In the genomic region with DNA sequence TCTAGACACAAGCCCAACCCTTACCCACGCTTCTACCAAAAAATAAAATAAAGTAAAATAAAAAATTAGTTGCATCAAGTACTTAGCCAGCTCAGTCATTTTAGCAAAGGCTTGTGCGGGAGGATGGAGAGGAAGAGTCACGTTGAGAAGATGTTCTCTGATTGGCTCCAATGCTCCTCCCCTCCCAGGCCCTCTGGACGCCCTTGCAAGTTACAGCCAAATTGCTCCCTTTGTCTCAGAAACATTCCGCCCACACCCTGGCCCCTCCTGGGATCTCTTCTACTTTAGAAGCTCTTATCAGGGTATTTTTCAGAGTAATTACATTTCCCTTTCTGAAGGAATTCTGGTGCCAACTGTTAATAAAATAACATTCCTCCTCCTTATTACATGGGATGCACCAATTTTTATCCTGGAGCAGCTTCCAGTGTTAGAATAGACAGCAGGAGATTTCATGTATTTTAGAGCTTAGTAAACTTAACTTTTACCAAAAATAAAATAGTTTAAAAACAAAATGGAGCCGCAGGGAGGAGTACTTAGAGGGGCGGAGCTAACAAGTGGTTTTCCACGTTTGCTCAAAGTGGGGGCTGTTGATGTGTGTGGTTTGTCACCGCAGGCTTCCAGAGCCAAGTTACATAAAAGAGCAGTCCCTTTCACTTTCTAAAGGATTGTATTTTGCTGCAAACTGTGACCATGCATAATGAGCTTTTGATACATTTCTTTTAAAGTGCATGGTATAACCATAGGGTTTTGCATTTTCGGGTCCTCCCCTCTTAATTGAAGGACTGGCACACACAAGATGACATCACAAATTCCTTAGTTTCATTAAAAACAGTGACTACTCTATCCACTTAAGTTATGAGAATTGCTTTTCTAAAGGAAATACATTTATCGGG, we compare ENCODE assay signal across 7 cellular contexts.
DNase-seq lines count a peak whose midpoint lies in the region; ATAC-seq lines count a peak whose summit lies in the region.

No MANE protein-coding gene starts in this region.

- in situ Hi-C loops in HAP-1 (cut with MboI; ENCODE audit: low sequenced_read_pairs): no loop called here

- no peaks in the 10 kb centered on the region for H3K27me3 ChIP-seq in HAP-1 (ENCODE audit: low read depth)

- H3K4me1 ChIP-seq in HAP-1: peaks cover 5% of the 10 kb centered on the region

- H3K36me3 ChIP-seq in HAP-1 (replicated peaks): no peaks in the 10 kb centered on the region

- DNase-seq in HAP-1 (ENCODE audit: low spot score in 2 of 2) (peak; percentile 19 to 50), NOMO-1 treated with DMSO at 0.1 percent for 48 hours (lab: John Stamatoyannopoulos, UW; ENCODE audit: unreplicated experiment) (peak; percentile 88), hepatic stellate cell (ENCODE audit: low spot score) (peak; percentile 49)
- DNase-seq in activated naive CD4-positive, alpha-beta T cell (lab: John Stamatoyannopoulos, UW): peak in 3 of 4 experiments; percentile 7 to 19 (median 14)
- peak; percentile 55 for DNase-seq in stimulated activated CD4-positive, alpha-beta T cell treated with anti-CD3 and anti-CD28 coated beads, Interleukin-1b, Interleukin-23, amount 100 ng/mL, for 48 hours

- H3K9me3 ChIP-seq in HAP-1: no peaks in the 10 kb centered on the region; the same call in 1 of the 2 replicates

- ATAC-seq in GM18511 (IDR thresholded peaks at IDR 0.05; ENCODE audit: unreplicated experiment) (no peak), HG02852 (IDR thresholded peaks at IDR 0.05; ENCODE audit: unreplicated experiment) (no peak)

- no peak overlapping the region for H3K4me3 ChIP-seq in HAP-1

Comparison
In these comparisons a context has a peak if more than half of its experiments do, and no peak if none do; other contexts are left out.
1. DNase-seq: peak in every context shown above with its lines; median percentile 88 in NOMO-1 treated with DMSO at 0.1 percent for 48 hours; 55 in stimulated activated CD4-positive, alpha-beta T cell treated with anti-CD3 and anti-CD28 coated beads, Interleukin-1b, Interleukin-23, amount 100 ng/mL, for 48 hours; 49 in hepatic stellate cell; 34 in HAP-1; 14 in activated naive CD4-positive, alpha-beta T cell.